In the genomic region with DNA sequence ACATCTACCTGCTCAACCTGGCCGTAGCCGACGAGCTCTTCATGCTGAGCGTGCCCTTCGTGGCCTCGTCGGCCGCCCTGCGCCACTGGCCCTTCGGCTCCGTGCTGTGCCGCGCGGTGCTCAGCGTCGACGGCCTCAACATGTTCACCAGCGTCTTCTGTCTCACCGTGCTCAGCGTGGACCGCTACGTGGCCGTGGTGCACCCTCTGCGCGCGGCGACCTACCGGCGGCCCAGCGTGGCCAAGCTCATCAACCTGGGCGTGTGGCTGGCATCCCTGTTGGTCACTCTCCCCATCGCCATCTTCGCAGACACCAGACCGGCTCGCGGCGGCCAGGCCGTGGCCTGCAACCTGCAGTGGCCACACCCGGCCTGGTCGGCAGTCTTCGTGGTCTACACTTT, we compare ENCODE assay signal across 19 cellular contexts. TPM values are rescaled to one million over a fixed set of nuclear protein-coding genes. Genes with fewer than 3 reads are reported as not detected.
DNase-seq lines count a peak whose midpoint lies in the region; ATAC-seq and TF ChIP-seq lines count a peak whose summit lies in the region.
"Had no signal": no experiment of that assay in that cellular context is flagged by ENCODE, and none has a peak within 500 bp of the region (broad histone marks: within the 10 kb centered on the region; RNA-seq: fewer than 3 reads in every experiment).

No MANE protein-coding gene starts in this region.

- no peaks in the 10 kb centered on the region for H4K20me1 ChIP-seq in H9 (ENCODE audit: control insufficient read depth, insufficient read depth, insufficient read length)

- H2BK5ac ChIP-seq in H9 (ENCODE audit: insufficient read length, low read length): no peak overlapping the region

- H3K23ac ChIP-seq in H9 (ENCODE audit: insufficient read length, low read depth, low read length): no peak overlapping the region

- no CpG with 5 or more reads among the region's 41 CpGs for WGBS in H9 (ENCODE audit: extremely low coverage, insufficient read length, low lambda C conversion rate)

- no peak overlapping the region for H3K18ac ChIP-seq in H9 (ENCODE audit: insufficient read length, low read depth, low read length)

- TF ChIP-seq CTCF in H9 (conservative IDR thresholded peaks at IDR 0.05): no peak
- TF ChIP-seq CTCF in coronary artery (IDR thresholded peaks at IDR 0.05): no peak

- no peak overlapping the region for H3K9ac ChIP-seq in H9 (ENCODE audit: extremely low read depth, insufficient read length, low read length)
- H3K9ac ChIP-seq in iPS-18a (ENCODE audit: low read length): no peak overlapping the region
- H3K9ac ChIP-seq: SK-N-SH had no signal

- peaks cover 93% of the 10 kb centered on the region for H3K27me3 Mint-ChIP-seq in H9 (ENCODE audit: low read depth)

- H3K4me1 ChIP-seq in H9 (ENCODE audit: insufficient read depth, low read length) (no peaks in the 10 kb centered on the region), iPS-18a (ENCODE audit: control insufficient read depth, low read depth, low read length) (no peaks in the 10 kb centered on the region)
- H3K4me1 ChIP-seq: BE2C had no signal

- H3K4me3 ChIP-seq in coronary artery (peak overlapping the region; percentile 66), iPS-18a (ENCODE audit: low read length) (peak overlapping the region; percentile 26)

- H3K79me2 ChIP-seq in H9 (ENCODE audit: insufficient read depth, low read length): no peaks in the 10 kb centered on the region

- H2BK15ac ChIP-seq in H9 (ENCODE audit: low read depth, low read length): no peak overlapping the region

- no peaks in the 10 kb centered on the region for H3K79me1 ChIP-seq in H9 (ENCODE audit: insufficient read depth, low read depth, low read length, poor library complexity, severe bottlenecking)

- peaks cover 0 to 2% (median 0%) of the 10 kb centered on the region in 3 experiments; a peak in 1 of 7 replicates for H3K36me3 Mint-ChIP-seq in H9 (ENCODE audit: insufficient read depth in 1 of 3, low read depth in 3 of 3)
- H3K36me3 Mint-ChIP-seq: CD4-positive, alpha-beta memory T cell had no signal

- H3K4me2 ChIP-seq in H9 (ENCODE audit: insufficient read depth, insufficient read length, low read length): peak overlapping the region; percentile 36
- H3K4me2 ChIP-seq: SK-N-SH had no signal

- no peak for DNase-seq in H9
- no peak for DNase-seq in coronary artery (ENCODE audit: low spot score)
- DNase-seq in sciatic nerve (ENCODE audit: low spot score): peak; percentile 44
- no peak for DNase-seq in NCI-H146 treated with DMSO at 0.1 percent for 48 hours (lab: John Stamatoyannopoulos, UW; ENCODE audit: unreplicated experiment)
- DNase-seq in SHP77 treated with DMSO at 0.1 percent for 48 hours (lab: John Stamatoyannopoulos, UW): no peak
- DNase-seq: BE2C; CD4-positive, alpha-beta memory T cell; MV-4-11; NCI-H1436 treated with DMSO at 0.1 percent for 48 hours; NCI-H2107; NCI-H226; NCI-H526 treated with DMSO at 0.1 percent for 48 hours; NK-92 treated with Interleukin-12 subunit alpha and Interleukin-12 subunit beta, amount 100 ng/mL, for 24 hours; PC-3; SK-N-SH had no signal

- no peak overlapping the region for H2BK20ac ChIP-seq in H9 (ENCODE audit: low read depth, low read length, poor library complexity, severe bottlenecking)

- H3K23me2 ChIP-seq in H9 (ENCODE audit: insufficient read length, low read depth, low read length, poor library complexity, severe bottlenecking): no peaks in the 10 kb centered on the region

- no peaks in the 10 kb centered on the region for H3K9me3 ChIP-seq in H9 (ENCODE audit: control insufficient read depth, low read depth, low read length)
- no peaks in the 10 kb centered on the region for H3K9me3 ChIP-seq in iPS-18a (ENCODE audit: control insufficient read depth, low read depth, low read length)
- H3K9me3 ChIP-seq: BE2C, SK-N-SH had no signal

- no peak overlapping the region for H2BK120ac ChIP-seq in H9 (ENCODE audit: low read depth, low read length, poor library complexity, severe bottlenecking)

- H4K8ac ChIP-seq in H9 (replicated peaks; ENCODE audit: insufficient read length, low read depth, low read length): no peak overlapping the region

- no peaks in the 10 kb centered on the region for H3K36me3 ChIP-seq in iPS-18a (ENCODE audit: control insufficient read depth, low read depth, low read length)
- H3K36me3 ChIP-seq: BE2C had no signal

- no peak overlapping the region for H3K56ac ChIP-seq in H9 (ENCODE audit: insufficient read length, low read depth, low read length)

- intact Hi-C loops in sciatic nerve (cut with DNase I): no loop called here

- peaks cover 0 to 5% of the 10 kb centered on the region in 2 experiments; a peak in 3 of 4 replicates for H3K4me1 Mint-ChIP-seq in H9
- H3K4me1 Mint-ChIP-seq: CD4-positive, alpha-beta memory T cell had no signal

- no peak overlapping the region for H2AFZ ChIP-seq in H9 (ENCODE audit: low read length)

- H3K4me3 Mint-ChIP-seq in H9: peak overlapping the region; percentile 40 to 69; a peak in 4 of 5 replicates
- H3K4me3 Mint-ChIP-seq: CD4-positive, alpha-beta memory T cell had no signal

- no peak overlapping the region for H3K27ac Mint-ChIP-seq in H9
- H3K27ac Mint-ChIP-seq: CD4-positive, alpha-beta memory T cell had no signal

- no peak overlapping the region for H2AK5ac ChIP-seq in H9 (ENCODE audit: insufficient read length, low read length)

- no peak overlapping the region for H3T11ph ChIP-seq in H9 (ENCODE audit: low read length)

- H4K91ac ChIP-seq in H9 (ENCODE audit: insufficient read length, low read depth, low read length): no peak overlapping the region

- H3K27ac ChIP-seq in H9 (ENCODE audit: insufficient read length, low read depth, low read length) (no peak overlapping the region), coronary artery (no peak overlapping the region), iPS-18a (ENCODE audit: low read length) (no peak overlapping the region)

- H3K9me3 Mint-ChIP-seq in H9: no peaks in the 10 kb centered on the region

- H4K5ac ChIP-seq in H9 (ENCODE audit: insufficient read length, low read depth, low read length): no peak overlapping the region

- no peak overlapping the region for H2BK12ac ChIP-seq in H9 (ENCODE audit: insufficient read length, low read depth, low read length)

- no peak for ATAC-seq in sciatic nerve
- ATAC-seq in GM21526 (IDR thresholded peaks at IDR 0.05; ENCODE audit: low FRiP score, unreplicated experiment): no peak
- ATAC-seq: PC-3 had no signal

- H3K14ac ChIP-seq in H9 (ENCODE audit: insufficient read depth, low read length): no peak overlapping the region

- no peak overlapping the region for H3K4ac ChIP-seq in H9 (ENCODE audit: low read depth, low read length)

- H3K27me3 ChIP-seq in H9 (ENCODE audit: insufficient read depth, low read length): peaks cover 21% of the 10 kb centered on the region; the same call in 1 of the 2 replicates
- H3K27me3 ChIP-seq in iPS-18a (ENCODE audit: control insufficient read depth, insufficient read depth, low read length): peaks cover 68% of the 10 kb centered on the region
- H3K27me3 ChIP-seq: BE2C had no signal

RNA-seq across cellular contexts. Expression of a gene that starts 0.6 kb away (rescaled TPM):
- not detected in 2 replicates for total RNA-seq in H9 (2021)
- not detected for total RNA-seq in sciatic nerve
- total RNA-seq: CD4-positive, alpha-beta memory T cell; Daoy; H4; PC-3 had no signal

RNA-seq across cellular contexts. Expression of a gene that starts 13.7 kb away (rescaled TPM):
- total RNA-seq in H9 (2021): 0.15 and 0.28 TPM in 2 replicates
- total RNA-seq in sciatic nerve: 25.3 TPM

RNA-seq across cellular contexts. Expression of a gene that starts 50.4 kb away (rescaled TPM):
- total RNA-seq in H9 (2021) (not detected in 2 replicates), sciatic nerve (81.0 TPM)
- total RNA-seq: H4, PC-3 had no signal

Comparison
In these comparisons a context has a peak if more than half of its experiments do, and no peak if none do; other contexts are left out.
1. RNA of a gene that starts 13.7 kb away (total RNA-seq): 25.3 TPM in sciatic nerve (single experiment); 0.15 to 0.28 TPM in H9; every median in the first group is over 10 times any median in the second.
2. RNA of a gene that starts 50.4 kb away (total RNA-seq): 81.0 TPM in sciatic nerve (single experiment); not detected in H9; every median in the first group is over 10 times any median in the second.